ENCODE assay signal across 9 cellular contexts in the genomic region with DNA sequence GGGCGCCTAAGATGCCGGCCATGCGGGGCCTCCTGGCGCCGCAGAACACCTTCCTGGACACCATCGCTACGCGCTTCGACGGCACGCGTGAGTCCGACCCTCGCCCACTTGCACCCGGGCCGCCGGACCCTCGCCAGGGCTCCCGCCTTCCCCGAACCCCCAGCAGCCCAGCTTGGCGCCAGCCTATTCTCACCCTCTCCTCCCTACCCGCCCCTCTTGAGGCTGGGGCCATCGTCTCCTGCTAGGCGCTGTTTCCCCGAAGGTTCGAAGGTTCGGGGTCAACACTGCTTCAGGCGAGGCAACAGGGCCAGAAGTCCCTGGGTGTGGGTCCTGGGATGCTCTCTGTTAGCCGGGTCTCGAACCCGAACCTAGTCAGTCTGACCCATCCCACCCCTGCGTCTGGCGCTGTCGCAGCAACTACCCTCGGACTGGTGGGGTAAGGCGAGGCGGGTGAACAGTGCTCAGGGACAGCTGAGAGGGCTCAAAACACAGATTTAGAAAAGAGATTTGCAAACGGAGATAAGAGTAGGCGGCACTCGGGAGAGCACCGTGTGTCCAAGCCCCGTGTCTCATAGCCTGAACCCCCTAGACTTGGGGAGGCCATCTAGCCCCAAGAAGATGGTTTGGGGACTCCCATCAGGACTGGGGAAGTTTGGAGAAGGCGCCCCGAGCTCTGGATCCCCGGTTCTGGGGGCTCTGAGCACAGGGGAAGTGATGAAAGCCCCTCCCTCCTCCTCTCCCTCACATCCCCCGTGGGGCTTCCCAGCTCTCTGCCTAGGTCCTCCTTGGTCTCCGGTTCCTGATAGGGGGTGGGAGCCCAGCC. TPM values are rescaled to one million over a fixed set of nuclear protein-coding genes. Genes with fewer than 3 reads are reported as not detected.
DNase-seq lines count a peak whose midpoint lies in the region; ATAC-seq and TF ChIP-seq lines count a peak whose summit lies in the region.
"Had no signal": no experiment of that assay in that cellular context is flagged by ENCODE, and none has a peak within 500 bp of the region (broad histone marks: within the 10 kb centered on the region; RNA-seq: fewer than 3 reads in every experiment).

No MANE protein-coding gene starts in this region.

- no peak overlapping the region for H3K27ac ChIP-seq in coronary artery

- no peak for ATAC-seq in HG03571 (IDR thresholded peaks at IDR 0.05; ENCODE audit: unreplicated experiment)

- intact Hi-C loops in posterior vena cava (cut with DNase I), result no loop called here

- H3K4me1 Mint-ChIP-seq in IgD-negative memory B cell, result peaks cover 12 to 22% (median 20%) of the 10 kb centered on the region in 3 donors

- peak overlapping the region; percentile 58 to 88 (median 76) for H3K4me3 Mint-ChIP-seq in IgD-negative memory B cell

- TF ChIP-seq CTCF in coronary artery (IDR thresholded peaks at IDR 0.05), result no peak

- peak overlapping the region in 2 of 3 donors; percentile 10 to 77 for H3K27ac Mint-ChIP-seq in IgD-negative memory B cell

- H3K4me3 ChIP-seq in coronary artery, result peak overlapping the region; percentile 73

- peak; percentile 57 for DNase-seq in NCI-H82 (lab: John Stamatoyannopoulos, UW)
- no peak for DNase-seq in NCI-H82 treated with DMSO at 0.1 percent for 48 hours (lab: John Stamatoyannopoulos, UW; ENCODE audit: unreplicated experiment)
- DNase-seq in coronary artery (ENCODE audit: low spot score), result peak; percentile 57
- peak; percentile 62 for DNase-seq in posterior vena cava (ENCODE audit: low spot score)
- no peak for DNase-seq in NCI-H2081 treated with DMSO at 0.1 percent for 48 hours (lab: John Stamatoyannopoulos, UW)
- no peak for DNase-seq in NCI-H1092 treated with DMSO at 0.1 percent for 48 hours (lab: John Stamatoyannopoulos, UW)

- no peaks in the 10 kb centered on the region for H3K9me3 Mint-ChIP-seq in IgD-negative memory B cell

- peaks cover 13% of the 10 kb centered on the region for H3K27me3 Mint-ChIP-seq in IgD-negative memory B cell

- no peaks in the 10 kb centered on the region for H3K36me3 Mint-ChIP-seq in IgD-negative memory B cell

RNA-seq across cellular contexts. Expression of gene KCNH3, which starts 0.8 kb away (rescaled TPM):
- 0.15 TPM for polyA plus RNA-seq in IgD-negative memory B cell
- total RNA-seq in posterior vena cava, result under 1 TPM; 0.10 to 0.28 TPM
- total RNA-seq: subcutaneous adipose tissue had no signal

RNA-seq across cellular contexts. Expression of gene MCRS1, which starts 28.3 kb away (rescaled TPM):
- 57.3 TPM for polyA plus RNA-seq in IgD-negative memory B cell
- 10 to 100 TPM; 37.3 to 38.1 TPM for total RNA-seq in posterior vena cava

Comparison
In these comparisons a context has a peak if more than half of its experiments do, and no peak if none do; other contexts are left out.
1. DNase-seq: peak in NCI-H82 (single experiment), coronary artery (single experiment) and posterior vena cava (single experiment); none in NCI-H82 treated with DMSO at 0.1 percent for 48 hours (single experiment), NCI-H2081 treated with DMSO at 0.1 percent for 48 hours (single experiment) and NCI-H1092 treated with DMSO at 0.1 percent for 48 hours (single experiment).